Comparison of ENCODE assay signal across 8 cellular contexts in the genomic region with DNA sequence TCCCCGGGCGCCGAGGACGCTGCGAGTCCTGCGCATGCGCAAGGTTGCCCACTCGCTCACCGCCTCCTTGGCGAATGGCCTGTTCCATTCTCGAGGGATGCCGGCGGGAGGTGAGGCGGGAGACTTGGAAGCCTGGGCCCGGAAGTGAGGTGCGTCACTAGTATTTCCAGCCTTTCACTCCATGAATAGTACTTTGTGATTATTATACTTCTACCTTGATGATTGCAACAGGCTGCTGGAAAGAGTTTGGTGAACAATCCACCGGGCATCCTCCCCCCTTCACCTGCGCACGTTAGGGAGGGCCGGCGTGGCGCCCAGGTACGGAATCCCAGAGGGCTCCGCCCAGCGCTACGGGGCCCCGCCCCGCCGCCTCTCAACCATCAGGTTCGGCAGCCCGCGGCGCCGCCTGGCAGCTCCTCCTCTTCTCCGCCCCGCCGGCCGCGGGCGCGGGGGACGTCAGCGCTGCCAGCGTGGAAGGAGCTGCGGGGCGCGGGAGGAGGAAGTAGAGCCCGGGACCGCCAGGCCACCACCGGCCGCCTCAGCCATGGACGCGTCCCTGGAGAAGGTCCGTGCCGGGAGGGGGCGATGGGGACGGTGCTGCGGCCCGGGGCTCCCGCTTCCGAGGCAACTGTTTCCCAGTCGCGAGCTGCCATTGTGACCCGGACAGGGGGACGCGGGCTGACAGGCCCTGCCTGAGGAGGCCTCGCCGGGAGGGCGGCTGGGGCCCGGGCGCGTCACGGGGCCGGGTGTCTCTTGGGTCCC. TPM values are rescaled to one million over a fixed set of nuclear protein-coding genes. Genes with fewer than 3 reads are reported as not detected.
A peak's percentile ranks its signal among the peaks of the same experiment; 100 is the strongest.
DNase-seq lines count a peak whose midpoint lies in the region; ATAC-seq, FAIRE-seq and TF ChIP-seq lines count a peak whose summit lies in the region.
"Not testable (repeated sequence)": the region's sequence is repeated elsewhere in the genome, so short reads cannot be mapped to it uniquely, and the experiment has no call there.

A gene with protein sequence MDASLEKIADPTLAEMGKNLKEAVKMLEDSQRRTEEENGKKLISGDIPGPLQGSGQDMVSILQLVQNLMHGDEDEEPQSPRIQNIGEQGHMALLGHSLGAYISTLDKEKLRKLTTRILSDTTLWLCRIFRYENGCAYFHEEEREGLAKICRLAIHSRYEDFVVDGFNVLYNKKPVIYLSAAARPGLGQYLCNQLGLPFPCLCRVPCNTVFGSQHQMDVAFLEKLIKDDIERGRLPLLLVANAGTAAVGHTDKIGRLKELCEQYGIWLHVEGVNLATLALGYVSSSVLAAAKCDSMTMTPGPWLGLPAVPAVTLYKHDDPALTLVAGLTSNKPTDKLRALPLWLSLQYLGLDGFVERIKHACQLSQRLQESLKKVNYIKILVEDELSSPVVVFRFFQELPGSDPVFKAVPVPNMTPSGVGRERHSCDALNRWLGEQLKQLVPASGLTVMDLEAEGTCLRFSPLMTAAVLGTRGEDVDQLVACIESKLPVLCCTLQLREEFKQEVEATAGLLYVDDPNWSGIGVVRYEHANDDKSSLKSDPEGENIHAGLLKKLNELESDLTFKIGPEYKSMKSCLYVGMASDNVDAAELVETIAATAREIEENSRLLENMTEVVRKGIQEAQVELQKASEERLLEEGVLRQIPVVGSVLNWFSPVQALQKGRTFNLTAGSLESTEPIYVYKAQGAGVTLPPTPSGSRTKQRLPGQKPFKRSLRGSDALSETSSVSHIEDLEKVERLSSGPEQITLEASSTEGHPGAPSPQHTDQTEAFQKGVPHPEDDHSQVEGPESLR (plus strand): TSS at position 371 of the 762 bp plus-strand sequence. CDS start 174 bp downstream, at position 545.

- H3K4me1 Mint-ChIP-seq in WTC11 = peaks cover 18% of the 10 kb centered on the region

- TF ChIP-seq POLR2A in GM18951 (IDR thresholded peaks at IDR 0.05; ENCODE audit: extremely low read depth, insufficient read depth, insufficient read length) = peak; percentile 79

- peak within 1 kb of the TSS; percentile 87 for H3K4me3 Mint-ChIP-seq in WTC11

- peak within 1 kb of the TSS; percentile 98 for H3K9ac ChIP-seq in smooth muscle cell (ENCODE audit: low read depth)

- H3K36me3 ChIP-seq in bronchial epithelial cell (ENCODE audit: control insufficient read depth, insufficient read depth, low read length); smooth muscle cell (ENCODE audit: low read depth): not testable (repeated sequence)

- H3K27ac Mint-ChIP-seq in WTC11 = peak within 1 kb of the TSS; percentile 63

- not testable (repeated sequence) for H3K27me3 ChIP-seq in bronchial epithelial cell (ENCODE audit: control insufficient read depth, insufficient read depth, low read length); smooth muscle cell (ENCODE audit: low read depth)

- peaks cover 51% of the 10 kb centered on the region for H3K79me2 ChIP-seq in smooth muscle cell (ENCODE audit: low read depth)

- peak within 1 kb of the TSS; percentile 77 for H2AFZ ChIP-seq in smooth muscle cell (ENCODE audit: low read depth)

- ATAC-seq in HG03175 (IDR thresholded peaks at IDR 0.05; ENCODE audit: unreplicated experiment) (peak; percentile 95), WTC11 (peak; percentile 94)

- H3K4me3 ChIP-seq in bronchial epithelial cell (ENCODE audit: low read depth, low read length) (peak within 1 kb of the TSS; percentile 98), smooth muscle cell (peak within 1 kb of the TSS; percentile 80)

- H3K4me1 ChIP-seq in smooth muscle cell (ENCODE audit: low read depth) = not testable (repeated sequence)

- peak within 1 kb of the TSS; percentile 86 for H3K4me2 ChIP-seq in smooth muscle cell

- H3K9me3 ChIP-seq in smooth muscle cell (replicated peaks; ENCODE audit: low read depth) = not testable (repeated sequence)

- in situ Hi-C loops in GM18951 (cut with MboI; ENCODE audit: low sequenced_read_pairs, unreplicated experiment) = not testable (repeated sequence)

- H3K27me3 Mint-ChIP-seq in WTC11 (ENCODE audit: low read depth) = not testable (repeated sequence)

- peaks cover 44% of the 10 kb centered on the region for H4K20me1 ChIP-seq in smooth muscle cell (ENCODE audit: low read depth)

- WGBS in smooth muscle cell (ENCODE audit: low lambda C conversion rate) = under 1% methylated on average over 74 of the region's 74 CpGs

- not testable (repeated sequence) for H3K36me3 Mint-ChIP-seq in WTC11

- TF ChIP-seq CTCF in WTC11 (IDR thresholded peaks at IDR 0.05); bronchial epithelial cell (IDR thresholded peaks at IDR 0.05; ENCODE audit: insufficient read depth, low read length, severe bottlenecking); smooth muscle cell (IDR thresholded peaks at IDR 0.05; ENCODE audit: borderline replicate concordance, insufficient read depth, poor library complexity, severe bottlenecking): not testable (repeated sequence)

- FAIRE-seq in bronchial epithelial cell (lab: Jason Lieb, UNC) = not testable (repeated sequence)

- peak; percentile 92 for DNase-seq in AG08395 (ENCODE audit: low spot score)
- DNase-seq in NCI-H226 = peak; percentile 90
- peak; percentile 97 for DNase-seq in WTC11 (ENCODE audit: low spot score)
- DNase-seq in bronchial epithelial cell (ENCODE audit: low read depth) = peak; percentile 87
- DNase-seq in iPS-NIHi7 (ENCODE audit: extremely low spot score) = peak; percentile 98
- peak; percentile 81 for DNase-seq in smooth muscle cell (lab: John Stamatoyannopoulos, UW; ENCODE audit: unreplicated experiment)

- not testable (repeated sequence) for H3F3A ChIP-seq in smooth muscle cell (ENCODE audit: low read depth)

- H3K27ac ChIP-seq in smooth muscle cell (ENCODE audit: low read depth) = peak within 1 kb of the TSS; percentile 83

- POLR2A ChIA-PET in WTC11 (lab: Charles Lee) = interaction anchor here (1.1 kb wide), 2 partner anchors 12 to 82 kb away, joined by 3 to 4 read pairs; no protein-coding TSS in a partner anchor

- H3K9me3 Mint-ChIP-seq in WTC11 = not testable (repeated sequence)

- CTCF ChIA-PET in WTC11 (lab: Charles Lee) = interaction anchor here (0.6 to 1.1 kb wide), 3 partner anchors 81 to 668 kb away, joined by 3 read pairs; a partner anchor contains a TSS

TF ChIP-seq in WTC11, 78 proteins besides CTCF, POLR2A, EP300 and RAD21 (continues in another document):
- TF ChIP-seq KAT7 (CRISPR knock-in tag; IDR thresholded peaks at IDR 0.05; ENCODE audit: borderline replicate concordance) = peak; percentile 84; the same call in 1 of the 2 replicates
- TF ChIP-seq, protein P1, sequence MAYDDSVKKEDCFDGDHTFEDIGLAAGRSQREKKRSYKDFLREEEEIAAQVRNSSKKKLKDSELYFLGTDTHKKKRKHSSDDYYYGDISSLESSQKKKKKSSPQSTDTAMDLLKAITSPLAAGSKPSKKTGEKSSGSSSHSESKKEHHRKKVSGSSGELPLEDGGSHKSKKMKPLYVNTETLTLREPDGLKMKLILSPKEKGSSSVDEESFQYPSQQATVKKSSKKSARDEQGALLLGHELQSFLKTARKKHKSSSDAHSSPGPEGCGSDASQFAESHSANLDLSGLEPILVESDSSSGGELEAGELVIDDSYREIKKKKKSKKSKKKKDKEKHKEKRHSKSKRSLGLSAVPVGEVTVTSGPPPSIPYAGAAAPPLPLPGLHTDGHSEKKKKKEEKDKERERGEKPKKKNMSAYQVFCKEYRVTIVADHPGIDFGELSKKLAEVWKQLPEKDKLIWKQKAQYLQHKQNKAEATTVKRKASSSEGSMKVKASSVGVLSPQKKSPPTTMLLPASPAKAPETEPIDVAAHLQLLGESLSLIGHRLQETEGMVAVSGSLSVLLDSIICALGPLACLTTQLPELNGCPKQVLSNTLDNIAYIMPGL (CRISPR knock-in tag; IDR thresholded peaks at IDR 0.05) = peak; percentile 72
- TF ChIP-seq ELF4 (CRISPR knock-in tag; IDR thresholded peaks at IDR 0.05; ENCODE audit: low read depth) = peak; percentile 85; the same call in 1 of the 2 replicates
- TF ChIP-seq, protein P2, sequence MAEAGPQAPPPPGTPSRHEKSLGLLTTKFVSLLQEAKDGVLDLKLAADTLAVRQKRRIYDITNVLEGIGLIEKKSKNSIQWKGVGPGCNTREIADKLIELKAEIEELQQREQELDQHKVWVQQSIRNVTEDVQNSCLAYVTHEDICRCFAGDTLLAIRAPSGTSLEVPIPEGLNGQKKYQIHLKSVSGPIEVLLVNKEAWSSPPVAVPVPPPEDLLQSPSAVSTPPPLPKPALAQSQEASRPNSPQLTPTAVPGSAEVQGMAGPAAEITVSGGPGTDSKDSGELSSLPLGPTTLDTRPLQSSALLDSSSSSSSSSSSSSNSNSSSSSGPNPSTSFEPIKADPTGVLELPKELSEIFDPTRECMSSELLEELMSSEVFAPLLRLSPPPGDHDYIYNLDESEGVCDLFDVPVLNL (CRISPR knock-in tag; IDR thresholded peaks at IDR 0.05; ENCODE audit: borderline replicate concordance, low read depth) = 0 out of 2 replicates have a peak, but pooled peaks have one; percentile 38
- 0 out of 2 replicates have a peak, but pooled peaks have one; percentile 24 for TF ChIP-seq JUN (CRISPR knock-in tag; IDR thresholded peaks at IDR 0.05)
- TF ChIP-seq NFE2L1 (CRISPR knock-in tag; IDR thresholded peaks at IDR 0.05) = 0 out of 2 replicates have a peak, but pooled peaks have one; percentile 24
- peak; percentile 59; the same call in 1 of the 2 replicates for TF ChIP-seq FOXK1 (CRISPR knock-in tag; IDR thresholded peaks at IDR 0.05)
- TF ChIP-seq, protein P3, sequence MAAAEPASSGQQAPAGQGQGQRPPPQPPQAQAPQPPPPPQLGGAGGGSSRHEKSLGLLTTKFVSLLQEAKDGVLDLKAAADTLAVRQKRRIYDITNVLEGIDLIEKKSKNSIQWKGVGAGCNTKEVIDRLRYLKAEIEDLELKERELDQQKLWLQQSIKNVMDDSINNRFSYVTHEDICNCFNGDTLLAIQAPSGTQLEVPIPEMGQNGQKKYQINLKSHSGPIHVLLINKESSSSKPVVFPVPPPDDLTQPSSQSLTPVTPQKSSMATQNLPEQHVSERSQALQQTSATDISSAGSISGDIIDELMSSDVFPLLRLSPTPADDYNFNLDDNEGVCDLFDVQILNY (CRISPR knock-in tag; IDR thresholded peaks at IDR 0.05) = peak; percentile 63; the same call in 1 of the 2 replicates
- peak; percentile 62; the same call in 1 of the 2 replicates for TF ChIP-seq ETV6 (CRISPR knock-in tag; IDR thresholded peaks at IDR 0.05)

RNA-seq across cellular contexts. Expression of the gene that starts here (rescaled TPM):
- total RNA-seq in WTC11 (2021) = 106 to 108 TPM (median 107 TPM) in 3 replicates
- total RNA-seq in bronchial epithelial cell = 71.9 and 75.1 TPM in 2 replicates
- total RNA-seq in smooth muscle cell = 102 and 124 TPM in 2 replicates
- polyA plus RNA-seq in smooth muscle cell = 113 and 114 TPM in 2 replicates

Comparison
In these comparisons a context has a peak if more than half of its experiments do, and no peak if none do; other contexts are left out.
1. Peak in every context shown above with its lines: DNase-seq, ATAC-seq, H3K4me3 ChIP-seq and H3K27ac ChIP-seq.